ENCODE assay signal across 23 cellular contexts in the genomic region with DNA sequence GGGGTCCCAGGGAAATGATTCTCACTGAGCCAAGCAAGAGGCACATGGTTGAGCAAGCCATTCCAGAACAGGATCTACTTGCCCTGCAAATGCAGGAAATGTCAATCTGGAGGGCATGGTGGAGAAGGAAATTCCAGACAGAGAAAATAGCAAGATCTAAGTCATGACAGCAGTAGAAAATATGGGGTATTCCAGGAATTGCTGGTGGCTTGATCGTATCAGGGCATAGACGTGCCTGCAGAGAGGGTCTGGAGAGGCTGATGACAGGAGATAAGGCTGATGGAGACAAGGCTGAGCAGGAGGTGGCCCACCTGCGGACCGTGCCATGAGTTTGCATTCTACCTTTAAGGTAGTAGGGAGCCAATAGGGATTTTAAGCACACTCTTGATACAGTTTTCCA.
"Had no signal": no experiment of that assay in that cellular context is flagged by ENCODE, and none has a peak within 500 bp of the region (broad histone marks: within the 10 kb centered on the region; RNA-seq: fewer than 3 reads in every experiment).

No MANE protein-coding gene starts in this region.

- FAIRE-seq: TTC549 had no signal

- H3K27ac ChIP-seq: KMS-11 had no signal

- H3K4me2 ChIP-seq: KMS-11 had no signal

- DNase-seq: activated CD4-positive, alpha-beta T cell treated with anti-CD3 and anti-CD28 coated beads, Interleukin-2, amount 50 U/mL, for 1 hour; activated CD4-positive, CD25-positive, alpha-beta regulatory T cell; activated CD8-positive, alpha-beta memory T cell treated with anti-CD3 and anti-CD28 coated beads, Interleukin-2, amount 50 U/mL, for 4 hours; activated CD8-positive, alpha-beta T cell treated with anti-CD3 and anti-CD28 coated beads for 36 hours; activated gamma-delta T cell treated with Interleukin-2 at 50 U/mL for 16 hours; activated naive CD4-positive, alpha-beta T cell treated with anti-CD3 and anti-CD28 coated beads, Interleukin-2, amount 10 ng/mL, durations not matched to agents 7 days and 5 days; activated naive CD8-positive, alpha-beta T cell treated with anti-CD3 and anti-CD28 coated beads for 36 hours; activated T-cell treated with anti-CD3 and anti-CD28 coated beads, Interleukin-2, amount 50 U/mL, for 72 hours; caudate nucleus; NCI-H1092; NCI-H1930; NCI-H2171 treated with DMSO at 0.1 percent for 48 hours; NCI-H226; NCI-H510A; NCI-H526 treated with DMSO at 0.1 percent for 48 hours; NCI-H82; T-cell; T-helper 2 cell; T1000 had no signal

- H3K36me3 Mint-ChIP-seq: activated naive CD4-positive, alpha-beta T cell treated with anti-CD3 and anti-CD28 coated beads, Interleukin-2, amount 10 ng/mL, durations not matched to agents 7 days and 5 days; activated naive CD8-positive, alpha-beta T cell treated with anti-CD3 and anti-CD28 coated beads for 36 hours; T-cell had no signal

- H3K9ac ChIP-seq: KMS-11 had no signal

- H3K27me3 Mint-ChIP-seq: activated naive CD4-positive, alpha-beta T cell treated with anti-CD3 and anti-CD28 coated beads, Interleukin-2, amount 10 ng/mL, durations not matched to agents 7 days and 5 days; T-cell had no signal

- H3K4me3 Mint-ChIP-seq: activated CD8-positive, alpha-beta T cell treated with anti-CD3 and anti-CD28 coated beads for 36 hours; activated naive CD4-positive, alpha-beta T cell treated with anti-CD3 and anti-CD28 coated beads, Interleukin-2, amount 10 ng/mL, durations not matched to agents 7 days and 5 days; activated naive CD8-positive, alpha-beta T cell treated with anti-CD3 and anti-CD28 coated beads for 36 hours; activated T-cell treated with anti-CD3 and anti-CD28 coated beads, Interleukin-2, amount 50 U/mL, for 72 hours; IgD-negative memory B cell; T-cell had no signal

- H3K4me1 Mint-ChIP-seq: activated naive CD4-positive, alpha-beta T cell treated with anti-CD3 and anti-CD28 coated beads, Interleukin-2, amount 10 ng/mL, durations not matched to agents 7 days and 5 days; activated naive CD8-positive, alpha-beta T cell treated with anti-CD3 and anti-CD28 coated beads for 36 hours; T-cell had no signal

- H3K9me3 Mint-ChIP-seq: activated CD8-positive, alpha-beta T cell treated with anti-CD3 and anti-CD28 coated beads for 36 hours; activated naive CD4-positive, alpha-beta T cell treated with anti-CD3 and anti-CD28 coated beads, Interleukin-2, amount 10 ng/mL, durations not matched to agents 7 days and 5 days; activated naive CD8-positive, alpha-beta T cell treated with anti-CD3 and anti-CD28 coated beads for 36 hours; activated T-cell treated with anti-CD3 and anti-CD28 coated beads, Interleukin-2, amount 50 U/mL, for 72 hours; activated T-helper 2 cell treated with anti-CD3 and anti-CD28 coated beads, Interferon-gamma antibody, Interleukin-2, Interleukin-4, amounts not matched to agents 10 μg/mL and 5 μg/mL and 100 μg/mL, durations not matched to agents 14 hours and 24 hours and 36 hours; IgD-negative memory B cell; T-cell had no signal

- H3K27ac Mint-ChIP-seq: activated CD8-positive, alpha-beta T cell treated with anti-CD3 and anti-CD28 coated beads for 36 hours; activated naive CD4-positive, alpha-beta T cell treated with anti-CD3 and anti-CD28 coated beads, Interleukin-2, amount 10 ng/mL, durations not matched to agents 7 days and 5 days; activated naive CD8-positive, alpha-beta T cell treated with anti-CD3 and anti-CD28 coated beads for 36 hours; activated T-cell treated with anti-CD3 and anti-CD28 coated beads, Interleukin-2, amount 50 U/mL, for 72 hours; activated T-helper 2 cell treated with anti-CD3 and anti-CD28 coated beads, Interferon-gamma antibody, Interleukin-2, Interleukin-4, amounts not matched to agents 10 μg/mL and 5 μg/mL and 100 μg/mL, durations not matched to agents 14 hours and 24 hours and 36 hours; IgD-negative memory B cell; T-cell had no signal
